24 cellular contexts compared by ENCODE assay signal in genomic region chr10:74541375-74541774, GRCh38.
"Had no signal": no experiment of that assay in that cellular context is flagged by ENCODE, and none has a peak within 500 bp of the region (broad histone marks: within the 10 kb centered on the region; RNA-seq: fewer than 3 reads in every experiment).

No MANE protein-coding gene starts in this region.

- H3K9me3 Mint-ChIP-seq: mesothelial cell of epicardium, natural killer cell, nephron progenitor cell, neural progenitor cell, type B pancreatic cell had no signal

- H3K79me2 ChIP-seq: parathyroid adenoma had no signal

- H3K4me3 ChIP-seq: left ventricle myocardium inferior, lung, neural progenitor cell, right atrium auricular region, right lobe of liver, stomach, testis, thyroid gland, uterus had no signal

- H3K9ac ChIP-seq: neural progenitor cell, parathyroid adenoma had no signal

- H3K4me1 Mint-ChIP-seq: nephron progenitor cell, neural progenitor cell had no signal

- DNase-seq: islet precursor cell; left ventricle myocardium inferior; naive B cell; natural killer cell; nephron progenitor cell; occipital lobe; right lobe of liver; stimulated activated CD4-positive, alpha-beta T cell treated with anti-CD3 and anti-CD28 coated beads, Interleukin-12 subunit alpha, Interleukin-12 subunit beta, amount 100 ng/mL, for 4 hours; stimulated activated CD4-positive, alpha-beta T cell treated with anti-CD3 and anti-CD28 coated beads, Interleukin-15, amount 100 ng/mL, for 24 hours; stimulated activated CD4-positive, alpha-beta T cell treated with anti-CD3 and anti-CD28 coated beads, Interleukin-2, amount 100 ng/mL, for 24 hours; stimulated activated CD4-positive, alpha-beta T cell treated with anti-CD3 and anti-CD28 coated beads, Interleukin-4, amount 100 ng/mL, for 1 hour; stimulated activated naive B cell treated with anti-CD40 and anti-IgM and Interleukin-4, amounts not matched to agents 10 μg/mL and 1 μg/mL and 100 μg/mL, for 72 hours; stimulated activated naive CD8-positive, alpha-beta T cell treated with anti-CD3 and anti-CD28 coated beads, Interleukin-15, Interleukin-2, amounts not matched to agents 100 U/mL and 50 U/mL, for 24 hours; stomach; testis; uterus had no signal

- H3K4me2 ChIP-seq: neural progenitor cell had no signal

- H3K4me1 ChIP-seq: parathyroid adenoma, right atrium auricular region, right lobe of liver, testis, thyroid gland, uterus had no signal

- H3K36me3 ChIP-seq: left ventricle myocardium inferior, neural progenitor cell, neutrophil, right atrium auricular region, stomach, thyroid gland, uterus had no signal

- H3K27me3 Mint-ChIP-seq: naive B cell; stimulated activated naive B cell treated with anti-CD40 and anti-IgM and Interleukin-4, amounts not matched to agents 10 μg/mL and 1 μg/mL and 100 μg/mL, for 72 hours; type B pancreatic cell had no signal

- H3K36me3 Mint-ChIP-seq: natural killer cell, neural progenitor cell, type B pancreatic cell had no signal

- H3K27ac Mint-ChIP-seq: mesothelial cell of epicardium; natural killer cell; nephron progenitor cell; neural progenitor cell; stimulated activated naive B cell treated with anti-CD40 and anti-IgM and Interleukin-4, amounts not matched to agents 10 μg/mL and 1 μg/mL and 100 μg/mL, for 72 hours; type B pancreatic cell had no signal

- H3K27me3 ChIP-seq: neural progenitor cell, neutrophil, right atrium auricular region, right lobe of liver, stomach, testis, thyroid gland, uterus had no signal

- H3K9me3 ChIP-seq: left ventricle myocardium inferior, neutrophil, right atrium auricular region, right lobe of liver, stomach, testis, thyroid gland, uterus had no signal

- H2AFZ ChIP-seq: neural progenitor cell, parathyroid adenoma had no signal

- H3K4me3 Mint-ChIP-seq: mesothelial cell of epicardium; naive B cell; natural killer cell; nephron progenitor cell; neural progenitor cell; stimulated activated naive B cell treated with anti-CD40 and anti-IgM and Interleukin-4, amounts not matched to agents 10 μg/mL and 1 μg/mL and 100 μg/mL, for 72 hours; type B pancreatic cell had no signal

- H3K27ac ChIP-seq: left ventricle myocardium inferior, neural progenitor cell, neutrophil, parathyroid adenoma, right atrium auricular region, right lobe of liver, testis, thyroid gland, uterus had no signal
